Comparison of ENCODE assay signal across 1 cellular context in genomic region chr15:63341898-63342297, GRCh38.
TF ChIP-seq lines count a peak whose summit lies in the region.

No MANE protein-coding gene starts in this region.

TF ChIP-seq in K562, 482 proteins besides CTCF, POLR2A, EP300 and RAD21 (continued from another document and continues in another):
- TF ChIP-seq HMBOX1 (IDR thresholded peaks at IDR 0.05) (0 out of 2 replicates have a peak, but pooled peaks have one; percentile 54), CREB3 (tag; conservative IDR thresholded peaks at IDR 0.05; ENCODE audit: low read depth) (0 out of 2 replicates have a peak, but pooled peaks have one; percentile 24), STAT5A (IDR thresholded peaks at IDR 0.05; ENCODE audit: borderline replicate concordance, low read length) (0 out of 2 replicates have a peak, but pooled peaks have one; percentile 23), TAL1 (IDR thresholded peaks at IDR 0.05) (peak; percentile 66), ZBTB7A (IDR thresholded peaks at IDR 0.05; ENCODE audit: borderline replicate concordance, control insufficient read depth, low read depth, low read length) (peak; percentile 55), ZFP36 (IDR thresholded peaks at IDR 0.05; ENCODE audit: low read depth, low read length, partially characterized antibody) (no peak), ZNF197 (CRISPR knock-in tag; IDR thresholded peaks at IDR 0.05; ENCODE audit: low read depth) (0 out of 2 replicates have a peak, but pooled peaks have one; percentile 33), SREBF1 (IDR thresholded peaks at IDR 0.05; ENCODE audit: borderline replicate concordance, low read depth, low read length) (no peak), TFAP4 (CRISPR knock-in tag; IDR thresholded peaks at IDR 0.05; ENCODE audit: borderline replicate concordance) (peak; percentile 52; the same call in 1 of the 2 replicates), NCOR1 (IDR thresholded peaks at IDR 0.05) (0 out of 2 replicates have a peak, but pooled peaks have one; percentile 43), SPI1 (IDR thresholded peaks at IDR 0.05; ENCODE audit: borderline replicate concordance, low read depth, low read length) (no peak), THRB (CRISPR knock-in tag; conservative IDR thresholded peaks at IDR 0.05) (no peak), ZNF644 (tag; IDR thresholded peaks at IDR 0.05; ENCODE audit: low read depth) (0 out of 2 replicates have a peak, but pooled peaks have one; percentile 13), CBFA2T2 (conservative IDR thresholded peaks at IDR 0.05) (peak; percentile 69), TEAD4 (IDR thresholded peaks at IDR 0.05; ENCODE audit: low read length) (peak; percentile 74), TEAD4 (CRISPR knock-in tag; IDR thresholded peaks at IDR 0.05; ENCODE audit: borderline replicate concordance) (no peak), GATA2 (CRISPR knock-in tag; IDR thresholded peaks at IDR 0.05) (peak; percentile 74), PKNOX1 (IDR thresholded peaks at IDR 0.05) (peak; percentile 29; the same call in 1 of the 2 replicates), CREM (IDR thresholded peaks at IDR 0.05; ENCODE audit: low read depth) (0 out of 2 replicates have a peak, but pooled peaks have one; percentile 45), L3MBTL2 (IDR thresholded peaks at IDR 0.05) (peak; percentile 63), IFI16 (CRISPR knock-in tag; IDR thresholded peaks at IDR 0.05) (no peak), ZEB2 (IDR thresholded peaks at IDR 0.05) (no peak), SOX6 (IDR thresholded peaks at IDR 0.05) (peak; percentile 60; the same call in 1 of the 2 replicates), RCOR1 (IDR thresholded peaks at IDR 0.05; ENCODE audit: borderline replicate concordance in 1 of 2, low read depth in 2 of 2, low read length in 2 of 2) (0 out of 4 replicates have a peak, but pooled peaks of 1 of the 2 experiments have one; percentile 15), ZNF175 (CRISPR knock-in tag; IDR thresholded peaks at IDR 0.05; ENCODE audit: low read depth) (0 out of 2 replicates have a peak, but pooled peaks have one; percentile 26), PML (IDR thresholded peaks at IDR 0.05; ENCODE audit: low read length) (no peak), DPF2 (IDR thresholded peaks at IDR 0.05) (peak; percentile 72), RERE (CRISPR knock-in tag; IDR thresholded peaks at IDR 0.05; ENCODE audit: borderline replicate concordance) (no peak), ZMIZ1 (IDR thresholded peaks at IDR 0.05; ENCODE audit: low read depth in 2 of 2, low read length in 2 of 2) (peak in 1 of 2 experiments; percentile 56; a peak in 1 of 4 replicates), POLR2AphosphoS5 (IDR thresholded peaks at IDR 0.05; ENCODE audit: control insufficient read depth, insufficient read depth, low read depth, low read length) (peak; percentile 28; the same call in 1 of the 2 replicates), ZNF609 (CRISPR knock-in tag; IDR thresholded peaks at IDR 0.05; ENCODE audit: borderline replicate concordance) (no peak), MAX (CRISPR knock-in tag; IDR thresholded peaks at IDR 0.05) (peak; percentile 30; the same call in 1 of the 2 replicates), TCF3 (CRISPR knock-in tag; IDR thresholded peaks at IDR 0.05) (peak; percentile 77), ZNF263 (CRISPR knock-in tag; IDR thresholded peaks at IDR 0.05; ENCODE audit: borderline replicate concordance) (0 out of 2 replicates have a peak, but pooled peaks have one; percentile 16), MCM7 (IDR thresholded peaks at IDR 0.05) (no peak), MTA2 (IDR thresholded peaks at IDR 0.05; ENCODE audit: low read depth) (peak; percentile 43), ARID1B (IDR thresholded peaks at IDR 0.05) (peak; percentile 81), ZNF740 (CRISPR knock-in tag; IDR thresholded peaks at IDR 0.05) (peak; percentile 59; the same call in 1 of the 2 replicates), ZNF740 (tag; IDR thresholded peaks at IDR 0.05) (no peak)
